In the genomic region with DNA sequence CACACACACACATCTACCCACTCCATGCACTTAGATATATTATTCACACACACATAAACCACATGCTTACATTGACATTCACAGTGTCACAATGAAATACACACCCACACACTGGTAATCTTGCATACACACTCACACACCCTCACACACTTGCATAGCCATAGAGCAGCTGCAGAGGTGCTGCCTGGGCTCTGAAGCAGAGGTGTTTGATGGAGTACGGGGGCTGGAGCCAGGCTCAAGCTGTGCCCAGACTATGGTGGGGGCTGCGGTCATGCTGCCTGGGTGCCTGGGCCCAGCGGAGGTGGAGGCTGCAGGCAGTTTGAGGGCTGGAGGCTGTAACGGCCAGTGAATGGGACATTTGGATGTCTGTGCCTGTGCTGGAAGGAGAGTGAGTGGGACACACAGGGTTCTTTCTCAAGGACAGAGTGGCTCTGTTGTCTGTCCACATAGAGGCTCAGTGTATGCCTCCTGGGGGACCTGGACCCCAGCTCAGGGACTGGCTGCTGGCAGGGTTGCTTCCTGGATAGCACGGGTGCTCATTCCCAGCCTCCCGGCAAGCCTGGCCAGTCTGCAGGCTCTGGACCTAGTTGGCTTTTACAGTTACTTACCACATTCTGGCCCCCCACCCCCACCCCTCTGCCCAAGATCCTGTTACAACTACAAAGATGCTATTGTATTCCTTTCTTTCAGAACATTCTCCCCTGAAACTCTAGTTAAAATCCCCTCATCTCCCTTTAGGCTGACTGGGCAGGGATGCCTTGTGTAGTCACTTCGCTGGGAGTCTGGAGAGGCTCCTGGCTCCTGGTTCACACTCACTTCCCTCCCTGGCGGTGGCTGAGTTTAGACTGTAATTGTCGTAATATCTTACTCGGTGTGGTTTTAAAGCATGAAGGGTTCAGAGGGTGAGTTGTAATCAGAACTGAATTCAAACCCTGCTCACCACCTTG, we compare ENCODE assay signal across 19 cellular contexts. TPM values are rescaled to one million over a fixed set of nuclear protein-coding genes. Genes with fewer than 3 reads are reported as not detected.
DNase-seq lines count a peak whose midpoint lies in the region; ATAC-seq, FAIRE-seq and TF ChIP-seq lines count a peak whose summit lies in the region.
"Had no signal": no experiment of that assay in that cellular context is flagged by ENCODE, and none has a peak within 500 bp of the region (broad histone marks: within the 10 kb centered on the region; RNA-seq: fewer than 3 reads in every experiment).

No MANE protein-coding gene starts in this region.

- H3K18ac ChIP-seq in H1 (ENCODE audit: extremely low read depth, low read length) = no peak overlapping the region; the same call in 1 of the 2 replicates

- H3K36me3 Mint-ChIP-seq in neural crest cell (ENCODE audit: low read depth) = no peaks in the 10 kb centered on the region
- H3K36me3 Mint-ChIP-seq: memory B cell had no signal

- peak overlapping the region; percentile 56; the same call in 1 of the 2 replicates for H2BK12ac ChIP-seq in H1 (ENCODE audit: low read depth, low read length)

- TF ChIP-seq POLR2A in H1 (IDR thresholded peaks at IDR 0.05; ENCODE audit: control extremely low read depth in 1 of 2, low read depth in 2 of 2, low read length in 2 of 2) = no peak
- TF ChIP-seq POLR2A in uterus (IDR thresholded peaks at IDR 0.05) = no peak
- no peak for TF ChIP-seq POLR2A in adrenal gland (IDR thresholded peaks at IDR 0.05)
- no peak for TF ChIP-seq POLR2A in ovary (IDR thresholded peaks at IDR 0.05)

- H2BK120ac ChIP-seq in H1 (replicated peaks; ENCODE audit: low read depth, low read length) = no peak overlapping the region

- 0 out of 2 replicates have a peak overlapping the region, but pooled peaks have one; percentile 16 for H2AK5ac ChIP-seq in H1 (ENCODE audit: low read depth, low read length)

- peaks cover 1% of the 10 kb centered on the region; the same call in 1 of the 2 replicates for H3K79me1 ChIP-seq in H1 (ENCODE audit: low read depth, low read length)

- peak overlapping the region; percentile 27; the same call in 1 of the 2 replicates for H2BK20ac ChIP-seq in H1 (ENCODE audit: low read length)

- H3K4ac ChIP-seq in H1 (replicated peaks; ENCODE audit: insufficient read length, low read depth, low read length) = no peak overlapping the region

- H3K23me2 ChIP-seq in H1 (ENCODE audit: low read depth, low read length) = no peaks in the 10 kb centered on the region

- H3K9ac ChIP-seq in H1 (replicated peaks in 1 of 4; ENCODE audit: extremely low read depth in 1 of 4, low read depth in 3 of 4, low read length in 3 of 4) = no peak overlapping the region; a peak in 1 of 7 replicates
- H3K9ac ChIP-seq: SK-N-SH had no signal

- CTCF ChIA-PET in H1 (lab: Charles Lee; ENCODE audit: partially characterized antibody) = no interaction called here

- H3K4me3 Mint-ChIP-seq in neural crest cell = no peak overlapping the region
- H3K4me3 Mint-ChIP-seq: activated T-helper 1 cell treated with anti-CD3 and anti-CD28 coated beads, Interleukin-12 subunit alpha, Interleukin-12 subunit beta, Interleukin-2, Interleukin-4 antibody, amounts not matched to agents 30 ng/mL and 10 ng/mL and 1 ng/mL, durations not matched to agents 14 hours and 24 hours and 36 hours; memory B cell had no signal

- no peak overlapping the region for H3K23ac ChIP-seq in H1 (ENCODE audit: insufficient read length)

- H3K4me2 ChIP-seq in H1 (ENCODE audit: insufficient read depth in 1 of 2, low read depth in 2 of 2, low read length in 2 of 2) = peak overlapping the region in 1 of 2 experiments; percentile 20; a peak in 1 of 4 replicates
- H3K4me2 ChIP-seq: A549, SK-N-SH, smooth muscle cell had no signal

- H3K27ac ChIP-seq in left ventricle myocardium inferior (replicated peaks) (no peak overlapping the region), H1 (ENCODE audit: low read depth, low read length) (no peak overlapping the region), uterus (peak overlapping the region; percentile 28 to 50), adrenal gland (no peak overlapping the region), ovary (no peak overlapping the region)
- H3K27ac ChIP-seq: A549, HL-60 had no signal

- H3K9me3 ChIP-seq in left ventricle myocardium inferior (replicated peaks) (no peaks in the 10 kb centered on the region), H1 (ENCODE audit: insufficient read depth in 2 of 2, low read depth in 1 of 2, low read length in 1 of 2) (no peaks in the 10 kb centered on the region), uterus (no peaks in the 10 kb centered on the region), adrenal gland (replicated peaks in 1 of 3) (no peaks in the 10 kb centered on the region), ovary (no peaks in the 10 kb centered on the region)
- H3K9me3 ChIP-seq: A549, SK-N-SH had no signal

- peaks cover 34% of the 10 kb centered on the region for H3K4me1 Mint-ChIP-seq in neural crest cell
- H3K4me1 Mint-ChIP-seq: memory B cell had no signal

- no peaks in the 10 kb centered on the region for H4K20me1 ChIP-seq in H1 (replicated peaks in 1 of 2; ENCODE audit: control insufficient read depth in 1 of 2, insufficient read depth in 2 of 2, low read length in 2 of 2)

- peak overlapping the region; percentile 80; the same call in 1 of the 2 replicates for H4K8ac ChIP-seq in H1 (ENCODE audit: extremely low read depth, insufficient read depth, low read length)

- H3K27me3 ChIP-seq in left ventricle myocardium inferior (ENCODE audit: low read depth) (peaks cover 3% of the 10 kb centered on the region), H1 (replicated peaks in 1 of 4; ENCODE audit: control insufficient read depth in 3 of 4, extremely low read depth in 1 of 4, insufficient read depth in 3 of 4, low read length in 3 of 4) (no peaks in the 10 kb centered on the region), uterus (no peaks in the 10 kb centered on the region), adrenal gland (no peaks in the 10 kb centered on the region), ovary (no peaks in the 10 kb centered on the region)

- no peaks in the 10 kb centered on the region for H3K9me3 Mint-ChIP-seq in neural crest cell
- H3K9me3 Mint-ChIP-seq: activated T-helper 1 cell treated with anti-CD3 and anti-CD28 coated beads, Interleukin-12 subunit alpha, Interleukin-12 subunit beta, Interleukin-2, Interleukin-4 antibody, amounts not matched to agents 30 ng/mL and 10 ng/mL and 1 ng/mL, durations not matched to agents 14 hours and 24 hours and 36 hours; memory B cell had no signal

- no peak for TF ChIP-seq RAD21 in H1 (IDR thresholded peaks at IDR 0.05 in 1 of 2, conservative IDR thresholded peaks at IDR 0.05 in 1 of 2; ENCODE audit: low read depth in 2 of 2, low read length in 2 of 2)

- peak overlapping the region; percentile 0 for H3K56ac ChIP-seq in H1 (replicated peaks; ENCODE audit: insufficient read length, low read depth, low read length)

- no peak overlapping the region for H2BK5ac ChIP-seq in H1 (ENCODE audit: low read depth, low read length)

- H2BK15ac ChIP-seq in H1 (ENCODE audit: low read length) = 0 out of 2 replicates have a peak overlapping the region, but pooled peaks have one; percentile 36

- FAIRE-seq in H1 (lab: Jason Lieb, UNC) = no peak
- FAIRE-seq: A549 had no signal

- H4K91ac ChIP-seq in H1 (replicated peaks; ENCODE audit: insufficient read length, low read length) = peak overlapping the region; percentile 29

- H3K4me3 ChIP-seq in left ventricle myocardium inferior (no peak overlapping the region), H1 (ENCODE audit: extremely low read depth in 1 of 4, insufficient read depth in 2 of 4, low read depth in 3 of 4, low read length in 4 of 4) (no peak overlapping the region), uterus (no peak overlapping the region), adrenal gland (no peak overlapping the region), ovary (no peak overlapping the region)
- H3K4me3 ChIP-seq: A549, smooth muscle cell had no signal

- H3K36me3 ChIP-seq in left ventricle myocardium inferior (no peaks in the 10 kb centered on the region), H1 (ENCODE audit: control insufficient read depth in 2 of 4, insufficient read depth in 4 of 4, low read length in 3 of 4) (no peaks in the 10 kb centered on the region), uterus (no peaks in the 10 kb centered on the region), adrenal gland (replicated peaks in 1 of 2) (no peaks in the 10 kb centered on the region), ovary (no peaks in the 10 kb centered on the region)

- no peak for TF ChIP-seq EP300 in H1 (IDR thresholded peaks at IDR 0.05; ENCODE audit: borderline replicate concordance in 1 of 2, low read depth in 2 of 2, low read length in 2 of 2)
- TF ChIP-seq EP300 in ovary (IDR thresholded peaks at IDR 0.05) = no peak

- peak; percentile 49 for ATAC-seq in Right ventricle myocardium superior (ENCODE audit: poor library complexity)
- ATAC-seq: A549; stimulated activated naive CD8-positive, alpha-beta T cell treated with anti-CD3 and anti-CD28 coated beads, Interleukin-15, Interleukin-2, amounts not matched to agents 100 U/mL and 50 U/mL, for 24 hours had no signal

- TF ChIP-seq CTCF in left ventricle myocardium inferior (IDR thresholded peaks at IDR 0.05; ENCODE audit: borderline replicate concordance) = no peak
- TF ChIP-seq CTCF in H1 (IDR thresholded peaks at IDR 0.05; ENCODE audit: control extremely low read depth in 1 of 3, insufficient read depth in 1 of 3, low read depth in 1 of 3, low read length in 3 of 3) = no peak
- TF ChIP-seq CTCF in neural crest cell (conservative IDR thresholded peaks at IDR 0.05) = no peak
- TF ChIP-seq CTCF in uterus (IDR thresholded peaks at IDR 0.05) = no peak
- TF ChIP-seq CTCF in adrenal gland (IDR thresholded peaks at IDR 0.05) = no peak
- TF ChIP-seq CTCF in ovary (IDR thresholded peaks at IDR 0.05) = no peak

- 84% methylated on average over 10 of the region's 10 CpGs; no CpG with 5 or more reads in 1 of the 2 experiments for WGBS in H1 (ENCODE audit: extremely low coverage in 1 of 2, insufficient coverage in 1 of 2, insufficient read length in 1 of 2, insufficient replicate concordance in 2 of 2, low coverage in 1 of 2, low lambda C conversion rate in 2 of 2, missing lambda C conversion rate in 1 of 2), 2 experiments
- WGBS in adrenal gland, 4 donors = 87 to 95% (median 88%) methylated on average over 7 to 10 of the region's 10 CpGs
- 61 to 83% (median 78%) methylated on average over 10 of the region's 10 CpGs for WGBS in ovary, 3 donors

- no peak overlapping the region for H3K14ac ChIP-seq in H1 (ENCODE audit: insufficient read length)

- H2AFZ ChIP-seq in H1 (ENCODE audit: low read length) = no peak overlapping the region

- peaks cover 1% of the 10 kb centered on the region for H3K4me1 ChIP-seq in left ventricle myocardium inferior
- peaks cover 3 to 20% (median 12%) of the 10 kb centered on the region in 4 experiments; a peak in 6 of 7 replicates for H3K4me1 ChIP-seq in H1 (replicated peaks in 1 of 4; ENCODE audit: control insufficient read depth in 3 of 4, insufficient read depth in 4 of 4, low read length in 3 of 4)
- peaks cover 0 to 5% of the 10 kb centered on the region in 2 donors for H3K4me1 ChIP-seq in uterus
- peaks cover 0 to 5% of the 10 kb centered on the region in 2 donors for H3K4me1 ChIP-seq in adrenal gland (replicated peaks in 1 of 2)
- peaks cover 4% of the 10 kb centered on the region for H3K4me1 ChIP-seq in ovary (ENCODE audit: insufficient read depth)
- H3K4me1 ChIP-seq: A549 had no signal

- DNase-seq in Right ventricle myocardium superior (peak; percentile 61), left ventricle myocardium inferior (no peak), H1 (ENCODE audit: low read depth in 1 of 2, low spot score in 2 of 2) (no peak), neural crest cell (ENCODE audit: low read depth, low spot score) (peak; percentile 22), uterus (peak; percentile 42 to 47), adrenal gland (no peak), ovary (no peak), GOT3 (lab: John Stamatoyannopoulos, UW) (no peak)
- DNase-seq: activated CD4-positive, alpha-beta T cell treated with anti-CD3 and anti-CD28 coated beads, Interleukin-2, amount 50 U/mL, for 1 hour; effector CD8-positive, alpha-beta T cell; Kasumi-1; NCI-H1436; SK-N-SH; stimulated activated naive CD8-positive, alpha-beta T cell treated with anti-CD3 and anti-CD28 coated beads, Interleukin-15, Interleukin-2, amounts not matched to agents 100 U/mL and 50 U/mL, for 24 hours had no signal

- POLR2A ChIA-PET in H1 (lab: Charles Lee; ENCODE audit: partially characterized antibody) = no interaction called here

- peak overlapping the region; percentile 74 for H3K27ac Mint-ChIP-seq in neural crest cell (ENCODE audit: unreplicated experiment)
- H3K27ac Mint-ChIP-seq: activated T-helper 1 cell treated with anti-CD3 and anti-CD28 coated beads, Interleukin-12 subunit alpha, Interleukin-12 subunit beta, Interleukin-2, Interleukin-4 antibody, amounts not matched to agents 30 ng/mL and 10 ng/mL and 1 ng/mL, durations not matched to agents 14 hours and 24 hours and 36 hours; memory B cell had no signal

- intact Hi-C loops in Right ventricle myocardium superior (cut with DNase I) = no loop called here
- intact Hi-C loops in left ventricle myocardium inferior (cut with micrococcal nuclease) = no loop called here
- intact Hi-C loops in uterus (cut with DNase I; ENCODE audit: low total_unique reads) = no loop called here
- intact Hi-C loops in adrenal gland (cut with DNase I) = no loop called here
- intact Hi-C loops in ovary (cut with DNase I) = loop anchor here in 1 of 4 donors (10.0 kb wide), 1 partner anchor 113 kb away; the partner anchor contains the start of gene POMGNT2

- no peaks in the 10 kb centered on the region; a peak in 1 of 4 replicates for H3K79me2 ChIP-seq in H1 (ENCODE audit: control insufficient read depth in 1 of 2, insufficient read depth in 2 of 2, low read length in 2 of 2)

- H4K5ac ChIP-seq in H1 (ENCODE audit: insufficient read length, low read depth, low read length) = no peak overlapping the region

- H3K27me3 Mint-ChIP-seq in neural crest cell (ENCODE audit: low read depth) = no peaks in the 10 kb centered on the region

RNA-seq across cellular contexts. Expression of gene GASK1A, which starts 12.5 kb away (rescaled TPM):
- total RNA-seq in Right ventricle myocardium superior = 0.75 TPM
- total RNA-seq in left ventricle myocardium inferior = 1.6 TPM
- total RNA-seq in H1 (2021; fragmentation: NEBNext Ultra II Directional; extraction: Animal tissue kit (Norgen Biotek cat#: 25700)) = 7.9 and 11.5 TPM in 2 replicates
- polyA plus RNA-seq in H1 (2011; rRNA removed) = 4.7 and 5.2 TPM in 2 replicates
- 5.5 TPM for polyA plus RNA-seq in H1 (2011; cell fraction: cytosol; rRNA removed)
- 10.7 TPM for polyA plus RNA-seq in H1 (2011; cell fraction: nucleus; rRNA removed)
- 4.6 to 6.0 TPM (median 5.6 TPM) in 4 replicates for polyA plus RNA-seq in H1 (2012, experiment 1 of 2)
- 3.2 TPM for polyA plus RNA-seq in H1 (2012, experiment 2 of 2)
- 2.5 TPM for polyA plus RNA-seq in H1 (2013, experiment 1 of 2)
- polyA plus RNA-seq in H1 (2013, experiment 2 of 2) = 2.8 TPM
- 10.1 and 14.7 TPM in 2 replicates for polyA minus RNA-seq in H1 (2011; rRNA and poly(A)+ RNA removed)
- polyA minus RNA-seq in H1 (2011; cell fraction: cytosol; rRNA and poly(A)+ RNA removed) = 9.5 TPM
- polyA minus RNA-seq in H1 (2011; cell fraction: nucleus; rRNA and poly(A)+ RNA removed) = 25.7 TPM
- total RNA-seq in neural crest cell = 2.1 and 2.9 TPM in 2 replicates
- 10 to 100 TPM; 26.3 to 65.8 (median 48.0) TPM for total RNA-seq in uterus
- 10 to 100 TPM in 2 of 8 donors, 1 to 10 TPM in 6; 2.9 to 15.5 (median 6.6) TPM for total RNA-seq in adrenal gland
- polyA plus RNA-seq in adrenal gland = 1 to 10 TPM; 1.5 to 2.4 (median 2.3) TPM
- 10 to 100 TPM in 6 of 7 donors, 1 to 10 TPM in 1; 6.3 to 41.3 (median 26.9) TPM for total RNA-seq in ovary
- 1 to 10 TPM; 5.4 to 5.8 TPM for polyA plus RNA-seq in ovary
- total RNA-seq: activated T-helper 1 cell treated with anti-CD3 and anti-CD28 coated beads, Interleukin-12 subunit alpha, Interleukin-12 subunit beta, Interleukin-2, Interleukin-4 antibody, amounts not matched to agents 30 ng/mL and 10 ng/mL and 1 ng/mL, durations not matched to agents 14 hours and 24 hours and 36 hours had no signal
- polyA plus RNA-seq: A549, SK-N-SH, smooth muscle cell had no signal

Comparison
In these comparisons a context has a peak if more than half of its experiments do, and no peak if none do; other contexts are left out.
1. DNase-seq: peak in Right ventricle myocardium superior (single experiment), neural crest cell (single experiment) and uterus (2 of 2); none in left ventricle myocardium inferior (single experiment), H1 (0 of 2), adrenal gland (0 of 7), ovary (0 of 5) and GOT3 (single experiment).
2. H3K27ac ChIP-seq: peak in uterus (2 of 2); none in left ventricle myocardium inferior (single experiment), H1 (single experiment), adrenal gland (0 of 5) and ovary (0 of 2).